In genomic region chr9:111890254-111890791, GRCh38 we compare ENCODE assay signal across 16 cellular contexts. TPM values are rescaled to one million over a fixed set of nuclear protein-coding genes. Genes with fewer than 3 reads are reported as not detected.
A peak's percentile ranks its signal among the peaks of the same experiment; 100 is the strongest.
DNase-seq lines count a peak whose midpoint lies in the region; ATAC-seq, FAIRE-seq and TF ChIP-seq lines count a peak whose summit lies in the region.
"Had no signal": no experiment of that assay in that cellular context is flagged by ENCODE, and none has a peak within 500 bp of the region (broad histone marks: within the 10 kb centered on the region; RNA-seq: fewer than 3 reads in every experiment).

No MANE protein-coding gene starts in this region.

- POLR2A ChIA-PET in A549 (lab: Yijun Ruan, JAX), result no interaction called here

- peaks cover 39% of the 10 kb centered on the region for H3F3A ChIP-seq in SU-DHL-6 (ENCODE audit: insufficient read depth)

- FAIRE-seq in A549 (lab: Jason Lieb, UNC), result no peak
- FAIRE-seq: A204.1, D721Med, K562 had no signal

- H2AFZ ChIP-seq in SU-DHL-6 (ENCODE audit: low read depth, low read length, severe bottlenecking), result peak overlapping the region; percentile 32

- no peaks in the 10 kb centered on the region for H3K27me3 ChIP-seq in SU-DHL-6 (ENCODE audit: low read length)
- no peaks in the 10 kb centered on the region for H3K27me3 ChIP-seq in stomach
- no peaks in the 10 kb centered on the region for H3K27me3 ChIP-seq in right atrium auricular region
- H3K27me3 ChIP-seq: BE2C had no signal

- no peak for DNase-seq in A549 (ENCODE audit: low read depth in 1 of 2, low spot score in 1 of 2)
- peak; percentile 23 for DNase-seq in HT-29 (ENCODE audit: low spot score)
- no peak for DNase-seq in stomach
- no peak for DNase-seq in right atrium auricular region (ENCODE audit: low spot score)
- DNase-seq in NCI-H1048 (lab: John Stamatoyannopoulos, UW), result no peak
- DNase-seq in NCI-H774 (lab: John Stamatoyannopoulos, UW), result no peak
- DNase-seq: BE2C; CD8-positive, alpha-beta T cell; COR-L47; DMS153; GF-D8; HCEC 1CT had no signal

- ATAC-seq in A549, result no peak
- ATAC-seq: CD8-positive, alpha-beta T cell; K562 had no signal

- H4K20me1 ChIP-seq in SU-DHL-6 (ENCODE audit: low read depth, low read length), result no peaks in the 10 kb centered on the region

- H3K27ac ChIP-seq in A549 (peak overlapping the region; percentile 42 to 48; a peak in 2 of 6 replicates), SU-DHL-6 (ENCODE audit: low read depth, low read length) (peak overlapping the region; percentile 52), stomach (peak overlapping the region in 3 of 5 donors; percentile 59 to 82 (median 75)), right atrium auricular region (no peak overlapping the region)

- H3K4me2 ChIP-seq in A549 (peak overlapping the region; percentile 55), SU-DHL-6 (ENCODE audit: low read depth, low read length, poor library complexity, severe bottlenecking) (peak overlapping the region; percentile 3)

- H3K9me3 ChIP-seq in A549, result no peaks in the 10 kb centered on the region
- H3K9me3 ChIP-seq in SU-DHL-6 (ENCODE audit: insufficient read depth, low read length), result no peaks in the 10 kb centered on the region
- no peaks in the 10 kb centered on the region for H3K9me3 ChIP-seq in stomach
- H3K9me3 ChIP-seq in right atrium auricular region, result no peaks in the 10 kb centered on the region
- H3K9me3 ChIP-seq: BE2C had no signal

- H3K4me1 ChIP-seq in A549, result peaks cover 33% of the 10 kb centered on the region
- peaks cover 0 to 12% (median 4%) of the 10 kb centered on the region in 4 donors for H3K4me1 ChIP-seq in stomach
- H3K4me1 ChIP-seq in right atrium auricular region, result no peaks in the 10 kb centered on the region
- H3K4me1 ChIP-seq: BE2C had no signal

- intact Hi-C loops in stomach (cut with DNase I; ENCODE audit: low total_unique reads), result no loop called here

- no peak for TF ChIP-seq RAD21 in A549 (conservative IDR thresholded peaks at IDR 0.05 in 1 of 2, IDR thresholded peaks at IDR 0.05 in 1 of 2)

- TF ChIP-seq POLR2A in A549 (IDR thresholded peaks at IDR 0.05; ENCODE audit: low read length) (no peak), stomach (IDR thresholded peaks at IDR 0.05) (no peak)

- 5% methylated on average over 2 of the region's 2 CpGs for WGBS in A549 (ENCODE audit: missing lambda C conversion rate)
- 48 to 66% (median 61%) methylated on average over 2 of the region's 2 CpGs for WGBS in stomach, 5 donors

- H3K36me3 ChIP-seq in SU-DHL-6 (ENCODE audit: low read length) (no peaks in the 10 kb centered on the region), stomach (no peaks in the 10 kb centered on the region), right atrium auricular region (no peaks in the 10 kb centered on the region)
- H3K36me3 ChIP-seq: BE2C had no signal

- H3K9me2 ChIP-seq in SU-DHL-6 (replicated peaks; ENCODE audit: insufficient read depth, low read length), result no peaks in the 10 kb centered on the region

- H3K9ac ChIP-seq in SU-DHL-6 (ENCODE audit: low read length), result no peak overlapping the region

- TF ChIP-seq EP300 in A549 (IDR thresholded peaks at IDR 0.05), result no peak
- TF ChIP-seq EP300 in stomach (IDR thresholded peaks at IDR 0.05), result no peak

- H3K4me3 ChIP-seq in A549, result no peak overlapping the region
- H3K4me3 ChIP-seq in SU-DHL-6 (ENCODE audit: insufficient read depth, low read length, poor library complexity, severe bottlenecking), result no peak overlapping the region
- H3K4me3 ChIP-seq in stomach, result no peak overlapping the region
- no peak overlapping the region for H3K4me3 ChIP-seq in right atrium auricular region
- H3K4me3 ChIP-seq: K562 had no signal

- CTCF ChIA-PET in A549 (lab: Yijun Ruan, JAX), result interaction anchor here (1.9 kb wide), 1 partner anchor 184 kb away, joined by 10 read pairs; no protein-coding TSS in a partner anchor

- no peak for TF ChIP-seq CTCF in A549 (IDR thresholded peaks at IDR 0.05)
- TF ChIP-seq CTCF in SU-DHL-6 (IDR thresholded peaks at IDR 0.05; ENCODE audit: insufficient read depth, low read length, poor library complexity, severe bottlenecking), result no peak
- TF ChIP-seq CTCF in stomach (IDR thresholded peaks at IDR 0.05), result no peak
- TF ChIP-seq CTCF in right atrium auricular region (IDR thresholded peaks at IDR 0.05), result no peak

- no peaks in the 10 kb centered on the region for H3K79me2 ChIP-seq in SU-DHL-6 (ENCODE audit: insufficient read depth, low read length)

TF ChIP-seq in A549, 52 proteins besides CTCF, POLR2A, EP300 and RAD21:
- TF ChIP-seq BCL3 (IDR thresholded peaks at IDR 0.05) (no peak), JUNB (IDR thresholded peaks at IDR 0.05) (peak; percentile 34; the same call in 1 of the 2 replicates), FOSL2 (IDR thresholded peaks at IDR 0.05) (no peak), FOSL2 (CRISPR knock-in tag; IDR thresholded peaks at IDR 0.05) (peak; percentile 74), GATA3 (IDR thresholded peaks at IDR 0.05; ENCODE audit: borderline replicate concordance) (peak; percentile 19; the same call in 1 of the 2 replicates)

RNA-seq across cellular contexts. Expression of gene UGCG, which starts 6.3 kb away (rescaled TPM):
- polyA plus RNA-seq in A549 (2011; rRNA removed), result 16.7 and 25.9 TPM in 2 replicates
- polyA plus RNA-seq in A549 (2012; cell fraction: cytosol; rRNA removed), result 7.8 and 9.5 TPM in 2 replicates
- 7.4 and 10.6 TPM in 2 replicates for polyA plus RNA-seq in A549 (2012; cell fraction: nucleus; rRNA removed)
- 10.5 to 12.1 TPM (median 11.6 TPM) in 3 replicates for polyA plus RNA-seq in A549 (2017; fragmentation: RNase III; extraction: RNeasy Plus Mini Kit Qiagen cat#74134 plus additional on column Dnase treatment)
- polyA minus RNA-seq in A549 (2011; rRNA and poly(A)+ RNA removed), result 14.5 and 17.2 TPM in 2 replicates
- 23.9 and 38.0 TPM in 2 replicates for total RNA-seq in HT-29 (2014; rRNA removed; shearing (Covaris generic))
- 100 to 1,000 TPM in 1 of 5 donors, 10 to 100 TPM in 4; 19.2 to 182 (median 42.6) TPM for total RNA-seq in stomach
- polyA plus RNA-seq in stomach, result 10 to 100 TPM; 13.7 to 17.1 (median 16.6) TPM
- 10 to 100 TPM; 10.3 to 10.8 TPM for total RNA-seq in right atrium auricular region

Comparison
In these comparisons a context has a peak if more than half of its experiments do, and no peak if none do; other contexts are left out.
1. H3K27ac ChIP-seq: peak in A549 (2 of 2), SU-DHL-6 (single experiment) and stomach (3 of 5); none in right atrium auricular region (0 of 2).